ENCODE assay signal across 27 cellular contexts in genomic region chr12:70845268-70845667, GRCh38.
DNase-seq lines count a peak whose midpoint lies in the region; ATAC-seq and TF ChIP-seq lines count a peak whose summit lies in the region.
"Had no signal": no experiment of that assay in that cellular context is flagged by ENCODE, and none has a peak within 500 bp of the region (broad histone marks: within the 10 kb centered on the region; RNA-seq: fewer than 3 reads in every experiment).

No MANE protein-coding gene starts in this region.

- no peak for TF ChIP-seq CTCF in mucosa of descending colon (IDR thresholded peaks at IDR 0.05)

- no peak overlapping the region for H3K4me3 ChIP-seq in mucosa of descending colon
- H3K4me3 ChIP-seq: A549; BLaER1; BLaER1 treated with 17β-estradiol and CSF1 and Interleukin-3, amounts not matched to agents 10 nM and 100 nM had no signal

- intact Hi-C loops in left colon (cut with DNase I, micrococcal nuclease) (no loop called here), mucosa of descending colon (cut with DNase I, micrococcal nuclease) (loop anchor here in 1 of 2 donors (10.0 kb wide), 1 partner anchor 110 kb away; no protein-coding TSS in a partner anchor)

- H3K36me3 ChIP-seq in mucosa of descending colon (ENCODE audit: low read depth), result no peaks in the 10 kb centered on the region
- H3K36me3 ChIP-seq: BE2C; BLaER1; BLaER1 treated with 17β-estradiol and CSF1 and Interleukin-3, amounts not matched to agents 10 nM and 100 nM had no signal

- ATAC-seq in left colon, result peak; percentile 95
- ATAC-seq in mucosa of descending colon, result peak; percentile 77
- ATAC-seq in HG03342 (IDR thresholded peaks at IDR 0.05; ENCODE audit: unreplicated experiment), result no peak
- no peak for ATAC-seq in HG02588 (IDR thresholded peaks at IDR 0.05; ENCODE audit: unreplicated experiment)
- ATAC-seq: A549; CD8-positive, alpha-beta T cell had no signal

- DNase-seq in left colon, result no peak
- DNase-seq in mucosa of descending colon, result no peak
- DNase-seq: 8988T; ACHN; AML-193; BE2C; C1 segment of cervical spinal cord; Caco-2; Calu3; CD4-positive, alpha-beta memory T cell; CD4-positive, alpha-beta T cell; CD4-positive, CD25-positive, alpha-beta regulatory T cell; CD8-positive, alpha-beta memory T cell; CD8-positive, alpha-beta T cell; COR-L47; DMS 273 treated with DMSO at 0.1 percent for 48 hours; DMS153; DMS53; DMS79; DMS79 treated with DMSO at 0.1 percent for 48 hours; DND-41; EL had no signal

- H3K9me3 ChIP-seq in mucosa of descending colon, result no peaks in the 10 kb centered on the region
- H3K9me3 ChIP-seq: A549; BE2C; BLaER1; BLaER1 treated with 17β-estradiol and CSF1 and Interleukin-3, amounts not matched to agents 10 nM and 100 nM; Caco-2 had no signal

- no peaks in the 10 kb centered on the region for H3K4me1 ChIP-seq in mucosa of descending colon (ENCODE audit: low read depth)
- H3K4me1 ChIP-seq: A549 had no signal

Comparison
In these comparisons a context has a peak if more than half of its experiments do, and no peak if none do; other contexts are left out.
1. ATAC-seq: peak in left colon (single experiment) and mucosa of descending colon (single experiment); none in HG03342 (single experiment) and HG02588 (single experiment).